9 cellular contexts compared by ENCODE assay signal in the genomic region with DNA sequence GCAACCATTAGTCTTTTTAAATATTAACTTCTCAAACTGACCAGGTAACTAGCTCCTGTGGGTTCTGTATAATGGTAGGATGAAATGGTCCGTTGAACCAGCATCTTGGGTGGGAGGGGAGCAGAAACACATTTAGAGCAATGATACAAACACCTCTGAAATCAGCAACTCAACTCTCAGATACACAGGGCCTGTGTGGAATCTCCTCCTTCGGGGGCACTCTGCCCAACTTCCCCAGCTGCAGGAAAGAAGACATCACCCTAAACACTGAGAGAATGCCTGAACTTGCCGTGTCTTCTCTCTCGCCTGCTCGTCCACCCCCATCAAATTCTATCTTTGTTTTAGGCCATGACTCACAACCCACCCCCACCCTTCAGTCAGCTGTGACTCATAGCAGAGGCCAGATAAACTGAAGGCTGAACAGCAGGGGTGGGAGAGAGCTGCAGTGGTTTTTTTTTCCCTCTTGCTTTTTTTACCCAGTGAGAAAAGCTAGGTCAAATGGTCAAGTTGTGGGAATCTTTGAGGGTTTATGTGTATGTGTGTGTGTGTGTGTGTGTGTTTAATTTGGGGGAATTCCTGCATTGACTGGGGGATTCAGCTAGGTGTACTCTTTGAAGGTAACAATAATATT.
DNase-seq lines count a peak whose midpoint lies in the region; ATAC-seq, FAIRE-seq and TF ChIP-seq lines count a peak whose summit lies in the region.
"Had no signal": no experiment of that assay in that cellular context is flagged by ENCODE, and none has a peak within 500 bp of the region (broad histone marks: within the 10 kb centered on the region; RNA-seq: fewer than 3 reads in every experiment).

No MANE protein-coding gene starts in this region.

- peaks cover 14% of the 10 kb centered on the region for H3K4me1 ChIP-seq in adipocyte (ENCODE audit: control insufficient read depth, insufficient read depth, low read length)
- H3K4me1 ChIP-seq in small intestine (ENCODE audit: control insufficient read depth in 2 of 2, insufficient read depth in 1 of 2, low read depth in 1 of 2, low read length in 1 of 2), result peaks cover 0 to 9% of the 10 kb centered on the region in 2 donors
- H3K4me1 ChIP-seq in sigmoid colon, result peaks cover 0 to 17% (median 9%) of the 10 kb centered on the region in 4 donors

- peak; percentile 97 for DNase-seq in A172 (ENCODE audit: low spot score)
- DNase-seq in GM19238 (ENCODE audit: insufficient read length, low spot score), result peak; percentile 13
- peak; percentile 82 for DNase-seq in HT-29 (ENCODE audit: low spot score)
- peak; percentile 87 for DNase-seq in adipocyte (ENCODE audit: low read depth)
- peak; percentile 92 for DNase-seq in hepatic stellate cell (ENCODE audit: low spot score)
- DNase-seq in small intestine, result peak; percentile 65
- DNase-seq in sigmoid colon, result no peak

- H3K27me3 ChIP-seq in adipocyte (replicated peaks; ENCODE audit: control insufficient read depth, insufficient read depth, low read length) (no peaks in the 10 kb centered on the region), small intestine (ENCODE audit: control insufficient read depth in 2 of 2, insufficient read depth in 2 of 2, low read length in 2 of 2) (no peaks in the 10 kb centered on the region), sigmoid colon (no peaks in the 10 kb centered on the region)
- H3K27me3 ChIP-seq: tibial nerve had no signal

- no peak for TF ChIP-seq CTCF in sigmoid colon (IDR thresholded peaks at IDR 0.05)

- no peak overlapping the region for H3K4me3 ChIP-seq in adipocyte (ENCODE audit: low read length)
- no peak overlapping the region for H3K4me3 ChIP-seq in small intestine (ENCODE audit: low read depth in 1 of 2, low read length in 2 of 2)
- H3K4me3 ChIP-seq in sigmoid colon, result no peak overlapping the region
- H3K4me3 ChIP-seq: tibial nerve had no signal

- FAIRE-seq in small intestine (lab: Jason Lieb, UNC), result no peak

- H3K9ac ChIP-seq in adipocyte (ENCODE audit: low read length), result peak overlapping the region; percentile 13

- no peaks in the 10 kb centered on the region for H3K36me3 ChIP-seq in adipocyte (ENCODE audit: control insufficient read depth, insufficient read depth, low read length, severe bottlenecking)
- no peaks in the 10 kb centered on the region for H3K36me3 ChIP-seq in small intestine (ENCODE audit: control insufficient read depth in 2 of 2, insufficient read depth in 2 of 2, low read length in 2 of 2)
- H3K36me3 ChIP-seq in sigmoid colon, result no peaks in the 10 kb centered on the region
- H3K36me3 ChIP-seq: tibial nerve had no signal

- no peak for TF ChIP-seq POLR2A in sigmoid colon (IDR thresholded peaks at IDR 0.05)

- H3K27ac ChIP-seq in small intestine (ENCODE audit: low read depth in 1 of 2, low read length in 1 of 2), result peak overlapping the region in 1 of 2 donors; percentile 22
- H3K27ac ChIP-seq in sigmoid colon, result peak overlapping the region in 2 of 4 donors; percentile 30 to 49

- H3K9me3 ChIP-seq in adipocyte (ENCODE audit: control insufficient read depth, low read length) (no peaks in the 10 kb centered on the region), small intestine (ENCODE audit: control insufficient read depth, low read depth) (no peaks in the 10 kb centered on the region), sigmoid colon (no peaks in the 10 kb centered on the region)
- H3K9me3 ChIP-seq: tibial nerve had no signal

- intact Hi-C loops in sigmoid colon (cut with DNase I), result no loop called here

- WGBS in small intestine, 3 donors, result 20 to 44% (median 37%) methylated on average over 5 of the region's 5 CpGs
- 56 to 58% methylated on average over 5 of the region's 5 CpGs for WGBS in sigmoid colon, 2 donors

- no peak for ATAC-seq in GM21576 (IDR thresholded peaks at IDR 0.05; ENCODE audit: unreplicated experiment)

- TF ChIP-seq EP300 in sigmoid colon (IDR thresholded peaks at IDR 0.05), result no peak
